In the genomic region with DNA sequence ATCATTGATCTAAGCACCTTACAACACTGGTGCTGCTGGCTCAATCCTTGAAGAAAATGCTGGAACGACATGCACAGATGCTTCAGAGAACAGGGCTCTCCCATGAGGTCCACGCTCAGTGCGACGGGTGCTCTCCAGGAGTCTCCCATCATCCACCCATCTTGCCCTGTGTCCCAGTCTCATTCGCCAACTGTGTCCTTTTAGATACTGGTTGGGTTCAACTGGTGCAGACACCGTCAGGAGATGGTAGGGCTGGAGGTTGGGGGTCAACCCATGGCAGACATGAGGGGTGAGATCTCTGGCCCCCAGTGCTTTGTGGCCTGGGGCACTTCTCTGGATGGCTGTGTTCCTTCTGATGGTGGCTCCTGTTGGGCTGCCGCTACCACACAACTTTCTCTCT, we compare ENCODE assay signal across 24 cellular contexts. TPM values are rescaled to one million over a fixed set of nuclear protein-coding genes. Genes with fewer than 3 reads are reported as not detected.
DNase-seq lines count a peak whose midpoint lies in the region; ATAC-seq and TF ChIP-seq lines count a peak whose summit lies in the region.
"Had no signal": no experiment of that assay in that cellular context is flagged by ENCODE, and none has a peak within 500 bp of the region (broad histone marks: within the 10 kb centered on the region; RNA-seq: fewer than 3 reads in every experiment).

No MANE protein-coding gene starts in this region.

- no peak overlapping the region for H3K4me3 ChIP-seq in mammary epithelial cell (replicated peaks in 1 of 3; ENCODE audit: insufficient read depth in 1 of 3, low read depth in 2 of 3, low read length in 3 of 3)
- H3K4me3 ChIP-seq in upper lobe of right lung, result no peak overlapping the region
- H3K4me3 ChIP-seq in transverse colon, result no peak overlapping the region
- H3K4me3 ChIP-seq: GM23338, HAP-1, Peyer's patch, SJCRH30 had no signal

- no peaks in the 10 kb centered on the region for H3K79me2 ChIP-seq in mammary epithelial cell (ENCODE audit: insufficient read depth, low read length)

- 60% methylated on average over 6 of the region's 7 CpGs for WGBS in mammary epithelial cell (ENCODE audit: low coverage, missing lambda C conversion rate)
- 84% methylated on average over 7 of the region's 7 CpGs; no CpG with 5 or more reads in 1 of the 2 donors for WGBS in transverse colon (ENCODE audit: low coverage in 1 of 2), 2 donors

- no peaks in the 10 kb centered on the region for H3K27me3 ChIP-seq in mammary epithelial cell (ENCODE audit: insufficient read depth, low read length)
- peaks cover 7% of the 10 kb centered on the region for H3K27me3 ChIP-seq in upper lobe of right lung
- peaks cover 17% of the 10 kb centered on the region for H3K27me3 ChIP-seq in transverse colon
- H3K27me3 ChIP-seq: Peyer's patch had no signal

- CTCF ChIA-PET in activated CD8-positive, alpha-beta memory T cell treated with anti-CD3 and anti-CD28 coated beads, Interleukin-2, amount 10 ng/mL, durations not matched to agents 7 days and 5 days (lab: Charles Lee), result no interaction called here
- CTCF ChIA-PET in mammary epithelial cell (lab: Charles Lee; ENCODE audit: low non-redundant PET), result no interaction called here

- intact Hi-C loops in mammary epithelial cell (cut with micrococcal nuclease) (no loop called here), posterior vena cava (cut with DNase I) (no loop called here), upper lobe of right lung (cut with DNase I) (no loop called here), transverse colon (cut with DNase I; ENCODE audit: low total_unique reads) (no loop called here)

- H3K9me3 ChIP-seq in mammary epithelial cell (replicated peaks; ENCODE audit: insufficient read depth, low read length), result no peaks in the 10 kb centered on the region
- no peaks in the 10 kb centered on the region for H3K9me3 ChIP-seq in upper lobe of right lung
- H3K9me3 ChIP-seq in transverse colon, result no peaks in the 10 kb centered on the region
- H3K9me3 ChIP-seq: Peyer's patch had no signal

- no peak overlapping the region for H3K4me3 Mint-ChIP-seq in activated CD8-positive, alpha-beta memory T cell treated with anti-CD3 and anti-CD28 coated beads, Interleukin-2, amount 10 ng/mL, durations not matched to agents 7 days and 5 days
- H3K4me3 Mint-ChIP-seq: CD8-positive, alpha-beta memory T cell; GM23338 had no signal

- peak overlapping the region; percentile 44 for H3K4me2 ChIP-seq in mammary epithelial cell (ENCODE audit: insufficient read depth, low read depth, low read length)
- H3K4me2 ChIP-seq: GM23338 had no signal

- H3K9ac ChIP-seq in mammary epithelial cell (ENCODE audit: insufficient read depth, low read length), result no peak overlapping the region

- no peaks in the 10 kb centered on the region for H3K36me3 ChIP-seq in mammary epithelial cell (ENCODE audit: insufficient read depth, low read length)
- no peaks in the 10 kb centered on the region for H3K36me3 ChIP-seq in upper lobe of right lung
- no peaks in the 10 kb centered on the region for H3K36me3 ChIP-seq in transverse colon
- H3K36me3 ChIP-seq: HAP-1, Peyer's patch, SJCRH30 had no signal

- H3K36me3 Mint-ChIP-seq in activated CD8-positive, alpha-beta memory T cell treated with anti-CD3 and anti-CD28 coated beads, Interleukin-2, amount 10 ng/mL, durations not matched to agents 7 days and 5 days, result no peaks in the 10 kb centered on the region
- H3K36me3 Mint-ChIP-seq: CD8-positive, alpha-beta memory T cell had no signal

- TF ChIP-seq POLR2A in transverse colon (IDR thresholded peaks at IDR 0.05), result no peak

- TF ChIP-seq EP300 in transverse colon (IDR thresholded peaks at IDR 0.05; ENCODE audit: low read depth), result no peak

- H3K27me3 Mint-ChIP-seq in activated CD8-positive, alpha-beta memory T cell treated with anti-CD3 and anti-CD28 coated beads, Interleukin-2, amount 10 ng/mL, durations not matched to agents 7 days and 5 days, result peaks cover 33% of the 10 kb centered on the region

- BruUV-seq in mammary epithelial cell (replicated peaks; lab: Mats Ljungman, UMichigan), result no TSS peak

- H3K4me1 ChIP-seq in mammary epithelial cell (ENCODE audit: insufficient read depth, low read length) (peaks cover 29% of the 10 kb centered on the region), upper lobe of right lung (no peaks in the 10 kb centered on the region), transverse colon (no peaks in the 10 kb centered on the region)
- H3K4me1 ChIP-seq: HAP-1, Peyer's patch, SJCRH30 had no signal

- no peaks in the 10 kb centered on the region for H3K9me3 Mint-ChIP-seq in activated CD8-positive, alpha-beta memory T cell treated with anti-CD3 and anti-CD28 coated beads, Interleukin-2, amount 10 ng/mL, durations not matched to agents 7 days and 5 days (ENCODE audit: low read depth)

- dilution Hi-C loops in mammary epithelial cell (cut with HindIII; ENCODE audit: low sequenced_read_pairs), result no loop called here

- in situ Hi-C loops in mammary epithelial cell (cut with MboI; ENCODE audit: low sequenced_read_pairs in 2 of 2), result no loop called here
- in situ Hi-C loops in transverse colon (cut with MboI; ENCODE audit: low pct_ligation_motif_present in 1 of 4, low pct_unique_long_range_greater_than_20kb in 1 of 4, low sequenced_read_pairs in 3 of 4), result no loop called here

- H3K27ac ChIP-seq in mammary epithelial cell (ENCODE audit: insufficient read depth, low read depth, low read length) (no peak overlapping the region), upper lobe of right lung (no peak overlapping the region), transverse colon (no peak overlapping the region)
- H3K27ac ChIP-seq: C4-2B, Peyer's patch, SJCRH30 had no signal

- DNase-seq in activated CD8-positive, alpha-beta memory T cell treated with anti-CD3 and anti-CD28 coated beads for 24 hours, result peak; percentile 51
- DNase-seq in activated CD8-positive, alpha-beta memory T cell treated with anti-CD3 and anti-CD28 coated beads, Interleukin-2, amount 10 ng/mL, durations not matched to agents 7 days and 5 days, result no peak
- DNase-seq in mammary epithelial cell (no peak), posterior vena cava (ENCODE audit: low spot score) (peak; percentile 38), upper lobe of right lung (peak; percentile 33), cerebellum (ENCODE audit: low spot score) (no peak), transverse colon (no peak)
- DNase-seq: 8988T; AML-193; CD8-positive, alpha-beta memory T cell; KBM-7; NCI-H1092 treated with DMSO at 0.1 percent for 48 hours; NCI-H1436 treated with DMSO at 0.1 percent for 48 hours; NCI-H2029; NCI-H2227 treated with DMSO at 0.1 percent for 48 hours; NCI-H510A; NCI-H748 treated with DMSO at 0.1 percent for 48 hours; Peyer's patch; SJCRH30 had no signal

- no peak for ATAC-seq in activated CD8-positive, alpha-beta memory T cell treated with anti-CD3 and anti-CD28 coated beads, Interleukin-2, amount 10 ng/mL, durations not matched to agents 7 days and 5 days
- ATAC-seq in upper lobe of right lung, result no peak
- ATAC-seq: GM23338 had no signal

- H3K27ac Mint-ChIP-seq in activated CD8-positive, alpha-beta memory T cell treated with anti-CD3 and anti-CD28 coated beads, Interleukin-2, amount 10 ng/mL, durations not matched to agents 7 days and 5 days, result no peak overlapping the region
- H3K27ac Mint-ChIP-seq: CD8-positive, alpha-beta memory T cell; GM23338 had no signal

- no peaks in the 10 kb centered on the region for H4K20me1 ChIP-seq in mammary epithelial cell (ENCODE audit: insufficient read depth, low read length)

- H3K4me1 Mint-ChIP-seq in activated CD8-positive, alpha-beta memory T cell treated with anti-CD3 and anti-CD28 coated beads, Interleukin-2, amount 10 ng/mL, durations not matched to agents 7 days and 5 days, result no peaks in the 10 kb centered on the region
- H3K4me1 Mint-ChIP-seq: CD8-positive, alpha-beta memory T cell; GM23338 had no signal

- peak overlapping the region; percentile 56 for H2AFZ ChIP-seq in mammary epithelial cell (ENCODE audit: low read depth, low read length)
- H2AFZ ChIP-seq: GM23338 had no signal

- TF ChIP-seq CTCF in mammary epithelial cell (conservative IDR thresholded peaks at IDR 0.05 in 1 of 2, IDR thresholded peaks at IDR 0.05 in 1 of 2; ENCODE audit: extremely low read depth in 1 of 2, insufficient read depth in 1 of 2, low read depth in 1 of 2, low read length in 2 of 2), result no peak
- no peak for TF ChIP-seq CTCF in upper lobe of right lung (IDR thresholded peaks at IDR 0.05)
- no peak for TF ChIP-seq CTCF in transverse colon (IDR thresholded peaks at IDR 0.05)

RNA-seq across cellular contexts. Expression of a gene that starts 1.6 kb away (rescaled TPM):
- total RNA-seq in activated CD8-positive, alpha-beta memory T cell treated with anti-CD3 and anti-CD28 coated beads, Interleukin-2, amount 10 ng/mL, durations not matched to agents 7 days and 5 days, result not detected
- under 1 TPM in 1 of 2 donors, not detected in 1; 0.50 TPM for total RNA-seq in mammary epithelial cell
- 0.12 TPM for polyA plus RNA-seq in mammary epithelial cell
- not detected for polyA minus RNA-seq in mammary epithelial cell
- not detected for total RNA-seq in posterior vena cava
- total RNA-seq in upper lobe of right lung, result not detected
- total RNA-seq in cerebellum, result not detected
- total RNA-seq in transverse colon, result not detected
- total RNA-seq: CD8-positive, alpha-beta memory T cell; Daoy; GM23338; HT1080; Peyer's patch; SJCRH30 had no signal
- polyA plus RNA-seq: CD8-positive, alpha-beta memory T cell; GM23338 had no signal

RNA-seq across cellular contexts. Expression of a gene that starts 46.9 kb away (rescaled TPM):
- 1 to 10 TPM; 3.9 to 5.7 TPM for total RNA-seq in activated CD8-positive, alpha-beta memory T cell treated with anti-CD3 and anti-CD28 coated beads, Interleukin-2, amount 10 ng/mL, durations not matched to agents 7 days and 5 days
- 1 to 10 TPM in 1 of 2 donors, under 1 TPM in 1; 0.83 to 1.7 TPM for total RNA-seq in mammary epithelial cell
- 0.78 TPM for polyA plus RNA-seq in mammary epithelial cell
- not detected for polyA minus RNA-seq in mammary epithelial cell
- total RNA-seq in posterior vena cava, result 10 to 100 TPM; 14.2 to 19.9 TPM
- 27.4 TPM for total RNA-seq in upper lobe of right lung
- total RNA-seq in cerebellum, result 3.0 TPM
- total RNA-seq in transverse colon, result 10 to 100 TPM in 3 of 4 donors, 1 to 10 TPM in 1; 4.1 to 15.7 (median 11.8) TPM
- polyA plus RNA-seq: CD8-positive, alpha-beta memory T cell had no signal

Comparison
In these comparisons a context has a peak if more than half of its experiments do, and no peak if none do; other contexts are left out.
1. DNase-seq: peak in activated CD8-positive, alpha-beta memory T cell treated with anti-CD3 and anti-CD28 coated beads for 24 hours (single experiment), posterior vena cava (single experiment) and upper lobe of right lung (single experiment); none in activated CD8-positive, alpha-beta memory T cell treated with anti-CD3 and anti-CD28 coated beads, Interleukin-2, amount 10 ng/mL, durations not matched to agents 7 days and 5 days (single experiment), mammary epithelial cell (single experiment), cerebellum (single experiment) and transverse colon (single experiment).